3 cellular contexts compared by ENCODE assay signal in the genomic region with DNA sequence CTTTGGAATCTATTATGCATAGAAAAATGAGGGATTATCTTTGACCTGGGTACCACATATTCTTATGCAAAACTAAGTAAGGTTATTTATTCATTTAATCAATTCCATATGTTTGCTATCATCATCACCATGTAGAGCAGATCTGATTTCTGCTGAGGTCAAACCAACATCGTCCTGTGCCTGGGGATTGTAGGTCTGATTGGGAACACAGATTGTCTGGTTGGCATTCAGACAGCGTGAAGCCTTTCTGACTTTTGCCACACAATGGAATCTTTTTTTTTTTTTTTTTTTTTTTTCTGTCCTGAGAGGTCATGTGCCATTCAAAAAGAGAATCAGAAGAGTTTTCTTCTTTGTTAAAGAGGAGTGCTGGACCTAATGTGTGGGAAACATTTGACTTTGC.
"Had no signal": no experiment of that assay in that cellular context is flagged by ENCODE, and none has a peak within 500 bp of the region (broad histone marks: within the 10 kb centered on the region; RNA-seq: fewer than 3 reads in every experiment).

No MANE protein-coding gene starts in this region.

- ATAC-seq: GM12878 had no signal

- DNase-seq: GDM1, GF-D8 had no signal

- H3K4me3 ChIP-seq: GM12878 had no signal
